8 cellular contexts compared by ENCODE assay signal in genomic region chr6:129766959-129767728, GRCh38. TPM values are rescaled to one million over a fixed set of nuclear protein-coding genes. Genes with fewer than 3 reads are reported as not detected.
DNase-seq lines count a peak whose midpoint lies in the region; ATAC-seq, FAIRE-seq and TF ChIP-seq lines count a peak whose summit lies in the region.

No MANE protein-coding gene starts in this region.

- H3K36me3 Mint-ChIP-seq in CD4-positive, alpha-beta T cell (ENCODE audit: low read depth), result no peaks in the 10 kb centered on the region
- H3K36me3 Mint-ChIP-seq in activated naive CD4-positive, alpha-beta T cell treated with anti-CD3 and anti-CD28 coated beads, Interleukin-2, amount 50 U/mL, for 24 hours, result no peaks in the 10 kb centered on the region

- no peak overlapping the region for H3K27ac Mint-ChIP-seq in CD4-positive, alpha-beta T cell
- H3K27ac Mint-ChIP-seq in activated naive CD4-positive, alpha-beta T cell treated with anti-CD3 and anti-CD28 coated beads, Interleukin-2, amount 50 U/mL, for 24 hours, result peak overlapping the region; percentile 6

- peak overlapping the region; percentile 60 for H3K4me3 ChIP-seq in left ventricle myocardium inferior

- no peaks in the 10 kb centered on the region for H3K9me3 ChIP-seq in CD4-positive, alpha-beta T cell (ENCODE audit: control insufficient read depth, low read length)
- no peaks in the 10 kb centered on the region for H3K9me3 ChIP-seq in left ventricle myocardium inferior (replicated peaks)

- no peaks in the 10 kb centered on the region for H3K27me3 ChIP-seq in CD4-positive, alpha-beta T cell (ENCODE audit: control insufficient read depth, insufficient read depth, low read length)
- peaks cover 80% of the 10 kb centered on the region for H3K27me3 ChIP-seq in left ventricle myocardium inferior (ENCODE audit: low read depth)

- intact Hi-C loops in CD4-positive, alpha-beta T cell (cut with DNase I, micrococcal nuclease), result no loop called here
- intact Hi-C loops in left ventricle myocardium inferior (cut with micrococcal nuclease), result no loop called here

- H3K27me3 Mint-ChIP-seq in CD4-positive, alpha-beta T cell, result peaks cover 39% of the 10 kb centered on the region
- H3K27me3 Mint-ChIP-seq in activated naive CD4-positive, alpha-beta T cell treated with anti-CD3 and anti-CD28 coated beads, Interleukin-2, amount 50 U/mL, for 24 hours, result peaks cover 18% of the 10 kb centered on the region

- TF ChIP-seq CTCF in CD4-positive, alpha-beta T cell (IDR thresholded peaks at IDR 0.05), result no peak
- TF ChIP-seq CTCF in left ventricle myocardium inferior (IDR thresholded peaks at IDR 0.05; ENCODE audit: borderline replicate concordance), result no peak

- ATAC-seq in CD4-positive, alpha-beta T cell (ENCODE audit: poor library complexity), result peak; percentile 87
- ATAC-seq in GM21390 (IDR thresholded peaks at IDR 0.05; ENCODE audit: unreplicated experiment), result peak; percentile 79

- FAIRE-seq in HTR-8/SVneo (lab: Jason Lieb, UNC), result peak; percentile 60

- peak; percentile 14 to 51 (median 26) for DNase-seq in CD4-positive, alpha-beta T cell
- DNase-seq in HTR-8/SVneo (ENCODE audit: insufficient read length, low spot score) (peak; percentile 37), SHP77 treated with DMSO at 0.1 percent for 48 hours (lab: John Stamatoyannopoulos, UW) (peak; percentile 89), left ventricle myocardium inferior (peak; percentile 14), renal cortical epithelial cell (ENCODE audit: low read depth) (peak; percentile 49), mucosa of gallbladder (ENCODE audit: low spot score) (no peak)

- peaks cover 11% of the 10 kb centered on the region for H3K4me1 ChIP-seq in left ventricle myocardium inferior

- POLR2A ChIA-PET in CD4-positive, alpha-beta T cell (lab: Charles Lee), result interaction anchor here (0.6 to 1.9 kb wide), 4 partner anchors 17 to 254 kb away, joined by 3 to 6 read pairs (median 4); no protein-coding TSS in a partner anchor

- no peak overlapping the region for H3K27ac ChIP-seq in CD4-positive, alpha-beta T cell (ENCODE audit: low read depth, low read length)
- H3K27ac ChIP-seq in left ventricle myocardium inferior (replicated peaks), result no peak overlapping the region

- no peaks in the 10 kb centered on the region for H3K9me3 Mint-ChIP-seq in CD4-positive, alpha-beta T cell
- H3K9me3 Mint-ChIP-seq in activated naive CD4-positive, alpha-beta T cell treated with anti-CD3 and anti-CD28 coated beads, Interleukin-2, amount 50 U/mL, for 24 hours, result no peaks in the 10 kb centered on the region

- peak overlapping the region; percentile 85 for H3K4me3 Mint-ChIP-seq in CD4-positive, alpha-beta T cell
- H3K4me3 Mint-ChIP-seq in activated naive CD4-positive, alpha-beta T cell treated with anti-CD3 and anti-CD28 coated beads, Interleukin-2, amount 50 U/mL, for 24 hours, result peak overlapping the region; percentile 86

- CTCF ChIA-PET in CD4-positive, alpha-beta T cell (lab: Charles Lee), result interaction anchor here (0.8 kb wide), 1 partner anchor 268 kb away, joined by 3 read pairs; no protein-coding TSS in a partner anchor

- peaks cover 12% of the 10 kb centered on the region for H3K4me1 Mint-ChIP-seq in CD4-positive, alpha-beta T cell (ENCODE audit: low read depth)
- peaks cover 17% of the 10 kb centered on the region for H3K4me1 Mint-ChIP-seq in activated naive CD4-positive, alpha-beta T cell treated with anti-CD3 and anti-CD28 coated beads, Interleukin-2, amount 50 U/mL, for 24 hours

- H3K36me3 ChIP-seq in left ventricle myocardium inferior, result no peaks in the 10 kb centered on the region

RNA-seq across cellular contexts. Expression of gene ARHGAP18, which starts 57.2 kb away (rescaled TPM):
- 1 to 10 TPM in 1 of 2 experiments, under 1 TPM in 1; 0.71 to 1.3 TPM for total RNA-seq in CD4-positive, alpha-beta T cell
- total RNA-seq in left ventricle myocardium inferior, result 5.6 TPM
- total RNA-seq in renal cortical epithelial cell, result 29.0 and 31.4 TPM in 2 replicates
- total RNA-seq in mucosa of gallbladder, result 17.2 TPM
